In genomic region chr3:140736863-140737460, GRCh38 we compare ENCODE assay signal across 8 cellular contexts. TPM values are rescaled to one million over a fixed set of nuclear protein-coding genes. Genes with fewer than 3 reads are reported as not detected.
DNase-seq lines count a peak whose midpoint lies in the region; ATAC-seq and TF ChIP-seq lines count a peak whose summit lies in the region.

No MANE protein-coding gene starts in this region.

- intact Hi-C loops in dorsolateral prefrontal cortex (cut with DNase I) = no loop called here

- ATAC-seq in lung (ENCODE audit: insufficient read depth, low FRiP score) (peak; percentile 62), GM21737 (IDR thresholded peaks at IDR 0.05; ENCODE audit: unreplicated experiment) (no peak)

- H3K4me3 ChIP-seq in dorsolateral prefrontal cortex = no peak overlapping the region
- H3K4me3 ChIP-seq in lung = no peak overlapping the region

- no peaks in the 10 kb centered on the region for H3K4me1 ChIP-seq in lung (ENCODE audit: control insufficient read depth in 2 of 2, insufficient read depth in 2 of 2, low read length in 2 of 2)

- WGBS in lung, 2 donors = 51 to 52% methylated on average over 5 of the region's 5 CpGs

- POLR2A ChIA-PET in HEK293T (lab: Yijun Ruan, JAX) = no interaction called here

- CTCF ChIA-PET in HEK293T (lab: Yijun Ruan, JAX) = no interaction called here

- no peaks in the 10 kb centered on the region for H3K36me3 ChIP-seq in lung (ENCODE audit: control insufficient read depth in 2 of 2, insufficient read depth in 2 of 2, low read length in 2 of 2)

- TF ChIP-seq CTCF in dorsolateral prefrontal cortex (IDR thresholded peaks at IDR 0.05 in 54 of 56, conservative IDR thresholded peaks at IDR 0.05 in 2 of 56; ENCODE audit: low read depth in 1 of 56, partially characterized antibody in 56 of 56) (peak; percentile 22 to 75 (median 53)), lung (IDR thresholded peaks at IDR 0.05; ENCODE audit: control extremely low read depth, extremely low read depth) (no peak)

- peak; percentile 17 for DNase-seq in DMS153 (lab: John Stamatoyannopoulos, UW)
- DNase-seq in HEK293T (ENCODE audit: extremely low spot score) = peak; percentile 39
- DNase-seq in NCI-H748 treated with DMSO at 0.1 percent for 48 hours (lab: John Stamatoyannopoulos, UW) = peak; percentile 19
- DNase-seq in dorsolateral prefrontal cortex = peak in 9 of 10 donors; percentile 9 to 68 (median 56)
- DNase-seq in lung (ENCODE audit: low spot score) = no peak
- no peak for DNase-seq in NK-92 (lab: John Stamatoyannopoulos, UW; ENCODE audit: unreplicated experiment)
- no peak for DNase-seq in NCI-H2196 (lab: John Stamatoyannopoulos, UW; ENCODE audit: unreplicated experiment)

- H3K27me3 ChIP-seq in dorsolateral prefrontal cortex (peaks cover 0 to 2% (median 0%) of the 10 kb centered on the region in 45 donors), lung (ENCODE audit: control insufficient read depth, insufficient read depth) (no peaks in the 10 kb centered on the region)

- H3K27ac ChIP-seq in dorsolateral prefrontal cortex (no peak overlapping the region), lung (ENCODE audit: low read depth in 1 of 2, low read length in 1 of 2) (no peak overlapping the region)

- no peaks in the 10 kb centered on the region for H3K9me3 ChIP-seq in lung (ENCODE audit: control insufficient read depth in 2 of 2, insufficient read depth in 1 of 2, low read length in 1 of 2)

TF ChIP-seq in HEK293T, 16 proteins besides CTCF, POLR2A, EP300 and RAD21:
- TF ChIP-seq HDGF (IDR thresholded peaks at IDR 0.05; ENCODE audit: borderline replicate concordance) (no peak), CTBP1 (IDR thresholded peaks at IDR 0.05; ENCODE audit: borderline replicate concordance) (no peak), BHLHE40 (IDR thresholded peaks at IDR 0.05; ENCODE audit: borderline replicate concordance) (no peak), PKNOX1 (IDR thresholded peaks at IDR 0.05) (no peak), L3MBTL2 (conservative IDR thresholded peaks at IDR 0.05) (no peak), TARDBP (IDR thresholded peaks at IDR 0.05) (no peak), FOXA1 (IDR thresholded peaks at IDR 0.05) (no peak), ZNF384 (IDR thresholded peaks at IDR 0.05) (no peak)

RNA-seq across cellular contexts. Expression of gene TRIM42, which starts 59.1 kb away (rescaled TPM):
- total RNA-seq in dorsolateral prefrontal cortex = not detected
- total RNA-seq in lung = not detected
- not detected for polyA plus RNA-seq in lung

Comparison
In these comparisons a context has a peak if more than half of its experiments do, and no peak if none do; other contexts are left out.
1. DNase-seq: peak in DMS153 (single experiment), HEK293T (single experiment), NCI-H748 treated with DMSO at 0.1 percent for 48 hours (single experiment) and dorsolateral prefrontal cortex (9 of 10); none in lung (single experiment), NK-92 (single experiment) and NCI-H2196 (single experiment).